8 cellular contexts compared by ENCODE assay signal in the genomic region with DNA sequence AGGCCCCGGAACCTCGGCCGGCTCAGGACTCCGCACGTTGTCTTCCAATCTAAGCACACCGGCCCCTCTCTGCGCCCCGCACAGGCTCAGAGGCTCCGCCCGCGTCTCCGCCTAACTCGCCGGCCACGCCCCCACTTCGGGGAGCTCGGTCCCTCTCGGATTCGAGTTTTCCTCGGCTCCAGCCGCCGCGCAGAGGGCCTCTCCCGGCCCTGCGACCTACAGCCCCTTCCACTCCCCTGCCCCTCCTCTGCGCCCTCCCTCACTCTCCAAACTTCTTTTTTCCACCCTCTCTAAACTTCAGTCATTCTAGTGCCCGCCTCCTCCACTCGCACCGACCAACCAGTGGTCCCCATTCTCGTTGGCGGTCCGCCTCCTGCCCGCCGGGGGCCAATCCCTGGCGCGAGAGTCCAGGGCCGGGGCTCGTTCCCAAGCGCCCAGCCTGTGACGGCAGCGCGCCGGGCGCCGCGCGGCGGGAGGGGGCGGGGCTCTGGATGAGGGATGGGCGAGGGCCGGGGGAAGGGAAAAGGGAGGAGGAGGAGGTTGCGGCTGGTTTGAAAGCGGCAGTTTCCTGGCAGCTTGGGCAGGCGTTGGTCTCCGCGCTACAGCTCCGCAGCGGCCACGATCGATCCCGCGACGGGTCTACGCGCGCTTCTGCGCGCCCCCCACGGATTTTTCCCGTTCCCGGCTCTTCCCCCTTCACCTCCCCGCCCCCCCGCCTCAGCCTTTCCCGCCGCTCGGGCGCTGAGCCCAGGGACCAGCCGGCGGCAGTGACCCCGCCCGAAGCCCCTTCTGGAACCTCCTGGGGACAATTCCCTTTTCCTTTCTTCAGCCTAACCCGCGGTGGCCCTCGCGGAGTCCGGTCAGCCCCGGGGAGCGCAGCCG. TPM values are rescaled to one million over a fixed set of nuclear protein-coding genes. Genes with fewer than 3 reads are reported as not detected.
DNase-seq lines count a peak whose midpoint lies in the region; ATAC-seq, FAIRE-seq and TF ChIP-seq lines count a peak whose summit lies in the region.

TSS of gene MAGI3 (plus strand) at position 563 of the 882 bp plus-strand sequence. CDS start 519 bp downstream, outside the sequence.

- peak; percentile 91 for FAIRE-seq in urothelium cell line (lab: Jason Lieb, UNC)

- peaks cover 44% of the 10 kb centered on the region for H3K27me3 Mint-ChIP-seq in T-helper 2 cell treated with Interferon-gamma antibody and Interleukin-4, amounts not matched to agents 5 μg/mL and 100 μg/mL, for 36 hours (ENCODE audit: low read depth)

- ATAC-seq in HG02885 (IDR thresholded peaks at IDR 0.05; ENCODE audit: poor library complexity, unreplicated experiment) (peak; percentile 97), right cardiac atrium (peak; percentile 98 to 99)

- H3K9me3 Mint-ChIP-seq in T-helper 2 cell treated with Interferon-gamma antibody and Interleukin-4, amounts not matched to agents 5 μg/mL and 100 μg/mL, for 36 hours: peaks cover 4% of the 10 kb centered on the region

- peak; percentile 93 for DNase-seq in GM13977 (ENCODE audit: low spot score)
- DNase-seq in NCI-H1694 treated with DMSO at 0.1 percent for 48 hours (lab: John Stamatoyannopoulos, UW): peak; percentile 94
- DNase-seq in T-helper 2 cell treated with Interferon-gamma antibody and Interleukin-4, amounts not matched to agents 5 μg/mL and 100 μg/mL, for 36 hours (ENCODE audit: low spot score): peak; percentile 96
- peak; percentile 87 to 98 for DNase-seq in ascending aorta (ENCODE audit: low spot score in 2 of 2)
- DNase-seq in right cardiac atrium: peak; percentile 98 to 99 (median 99)
- peak; percentile 94 for DNase-seq in pulmonary artery endothelial cell (ENCODE audit: low read depth, low spot score)
- DNase-seq in urothelium cell line (ENCODE audit: low spot score): peak; percentile 98

- TF ChIP-seq CTCF in GM13977 (IDR thresholded peaks at IDR 0.05; ENCODE audit: extremely low read depth, insufficient read depth, missing control alignments) (no peak), ascending aorta (IDR thresholded peaks at IDR 0.05) (no peak)

- in situ Hi-C loops in GM13977 (cut with MboI; ENCODE audit: low pct_unique_long_range_greater_than_20kb, low sequenced_read_pairs, unreplicated experiment): no loop called here

- peaks cover 25% of the 10 kb centered on the region for H3K4me1 Mint-ChIP-seq in T-helper 2 cell treated with Interferon-gamma antibody and Interleukin-4, amounts not matched to agents 5 μg/mL and 100 μg/mL, for 36 hours (ENCODE audit: low read depth)

- peak within 1 kb of the TSS; percentile 98 for H3K4me3 Mint-ChIP-seq in T-helper 2 cell treated with Interferon-gamma antibody and Interleukin-4, amounts not matched to agents 5 μg/mL and 100 μg/mL, for 36 hours

- H3K36me3 ChIP-seq in ascending aorta: no peaks in the 10 kb centered on the region

- H3K4me3 ChIP-seq in ascending aorta (peak within 1 kb of the TSS; percentile 96 to 99), right cardiac atrium (ENCODE audit: low read length) (peak within 1 kb of the TSS; percentile 84)

- H3K27ac ChIP-seq in ascending aorta (peak within 1 kb of the TSS; percentile 89 to 91), right cardiac atrium (ENCODE audit: low read length) (peak within 1 kb of the TSS; percentile 56)

- peaks cover 5 to 6% of the 10 kb centered on the region in 2 donors for H3K4me1 ChIP-seq in ascending aorta
- no peaks in the 10 kb centered on the region for H3K4me1 ChIP-seq in right cardiac atrium (ENCODE audit: control insufficient read depth, insufficient read depth, low read length)

- intact Hi-C loops in ascending aorta (cut with DNase I) (loop anchor here (1.0 to 5.0 kb wide), 8 partner anchors 67 to 1277 kb away; partner anchors contain the start of genes DCLRE1B, LRIG2, PHTF1 and PPM1J), right cardiac atrium (cut with DNase I) (no loop called here)

- no peaks in the 10 kb centered on the region for H3K9me3 ChIP-seq in ascending aorta
- no peaks in the 10 kb centered on the region for H3K9me3 ChIP-seq in right cardiac atrium (ENCODE audit: control insufficient read depth, low read length)

- under 1% methylated on average over 89 of the region's 89 CpGs for WGBS in right cardiac atrium

- H3K36me3 Mint-ChIP-seq in T-helper 2 cell treated with Interferon-gamma antibody and Interleukin-4, amounts not matched to agents 5 μg/mL and 100 μg/mL, for 36 hours (ENCODE audit: low read depth): no peaks in the 10 kb centered on the region

- H3K27ac Mint-ChIP-seq in T-helper 2 cell treated with Interferon-gamma antibody and Interleukin-4, amounts not matched to agents 5 μg/mL and 100 μg/mL, for 36 hours: peak within 1 kb of the TSS; percentile 96

- H3K27me3 ChIP-seq in ascending aorta (no peaks in the 10 kb centered on the region), right cardiac atrium (ENCODE audit: control insufficient read depth, insufficient read depth) (no peaks in the 10 kb centered on the region)

RNA-seq across cellular contexts. Expression of gene MAGI3, which starts in this region (rescaled TPM):
- total RNA-seq in ascending aorta: 14.9 TPM
- total RNA-seq in right cardiac atrium: 1 to 10 TPM; 7.8 to 8.9 (median 8.2) TPM
- 2.9 TPM for polyA plus RNA-seq in right cardiac atrium
- total RNA-seq in pulmonary artery endothelial cell: 11.8 and 15.1 TPM in 2 replicates

Comparison
In these comparisons a context has a peak if more than half of its experiments do, and no peak if none do; other contexts are left out.
1. Peak in every context shown above with its lines: DNase-seq, ATAC-seq, H3K4me3 ChIP-seq and H3K27ac ChIP-seq.